In genomic region chr12:94208433-94208921, GRCh38 we compare ENCODE assay signal across 8 cellular contexts.
A peak's percentile ranks its signal among the peaks of the same experiment; 100 is the strongest.
DNase-seq lines count a peak whose midpoint lies in the region; ATAC-seq and TF ChIP-seq lines count a peak whose summit lies in the region.

No MANE protein-coding gene starts in this region.

- H3K4me3 ChIP-seq in tibial nerve: peak overlapping the region in 2 of 4 donors; percentile 11 to 21

- TF ChIP-seq EP300 in tibial nerve (IDR thresholded peaks at IDR 0.05): no peak

- H3K4me1 ChIP-seq in tibial nerve: peaks cover 0 to 25% (median 10%) of the 10 kb centered on the region in 4 donors

- H3K27me3 ChIP-seq in tibial nerve: no peaks in the 10 kb centered on the region

- no peaks in the 10 kb centered on the region for H3K9me3 ChIP-seq in tibial nerve

- ATAC-seq in GM18873 (IDR thresholded peaks at IDR 0.05; ENCODE audit: low FRiP score, unreplicated experiment) (peak; percentile 35), HG02970 (IDR thresholded peaks at IDR 0.05; ENCODE audit: low FRiP score, unreplicated experiment) (peak; percentile 37)

- peak overlapping the region; percentile 8 to 80 (median 70) for H3K27ac ChIP-seq in tibial nerve

- DNase-seq in activated CD4-positive, alpha-beta T cell treated with anti-CD3 and anti-CD28 coated beads, Interleukin-2, amount 50 U/mL, for 4 hours: peak; percentile 15 to 19
- DNase-seq in islet precursor cell: peak; percentile 45
- DNase-seq in tibial nerve (ENCODE audit: low spot score in 2 of 2): peak in 1 of 2 donors; percentile 11
- DNase-seq in GF-D8 (lab: John Stamatoyannopoulos, UW): no peak
- no peak for DNase-seq in NCI-H524 treated with DMSO at 0.1 percent for 48 hours (lab: John Stamatoyannopoulos, UW)
- no peak for DNase-seq in NCI-H446 treated with DMSO at 0.1 percent for 48 hours (lab: John Stamatoyannopoulos, UW)

- TF ChIP-seq CTCF in tibial nerve (IDR thresholded peaks at IDR 0.05): no peak

- TF ChIP-seq POLR2A in tibial nerve (IDR thresholded peaks at IDR 0.05): no peak

- H3K36me3 ChIP-seq in tibial nerve: no peaks in the 10 kb centered on the region

- WGBS in tibial nerve, 2 donors: 73 to 77% methylated on average over 8 of the region's 8 CpGs

Comparison
In these comparisons a context has a peak if more than half of its experiments do, and no peak if none do; other contexts are left out.
1. DNase-seq: peak in activated CD4-positive, alpha-beta T cell treated with anti-CD3 and anti-CD28 coated beads, Interleukin-2, amount 50 U/mL, for 4 hours (2 of 2) and islet precursor cell (single experiment); none in GF-D8 (single experiment), NCI-H524 treated with DMSO at 0.1 percent for 48 hours (single experiment) and NCI-H446 treated with DMSO at 0.1 percent for 48 hours (single experiment).